1 cellular context compared by ENCODE assay signal in genomic region chr1:224113918-224114786, GRCh38.
TF ChIP-seq lines count a peak whose summit lies in the region.

A gene with protein sequence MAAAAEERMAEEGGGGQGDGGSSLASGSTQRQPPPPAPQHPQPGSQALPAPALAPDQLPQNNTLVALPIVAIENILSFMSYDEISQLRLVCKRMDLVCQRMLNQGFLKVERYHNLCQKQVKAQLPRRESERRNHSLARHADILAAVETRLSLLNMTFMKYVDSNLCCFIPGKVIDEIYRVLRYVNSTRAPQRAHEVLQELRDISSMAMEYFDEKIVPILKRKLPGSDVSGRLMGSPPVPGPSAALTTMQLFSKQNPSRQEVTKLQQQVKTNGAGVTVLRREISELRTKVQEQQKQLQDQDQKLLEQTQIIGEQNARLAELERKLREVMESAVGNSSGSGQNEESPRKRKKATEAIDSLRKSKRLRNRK (plus strand): TSS chr1:224114111. CDS start chr1:224114130, 19 bp downstream.

TF ChIP-seq in K562, 482 proteins besides CTCF, POLR2A, EP300 and RAD21 (continued from another document and continues in another):
- TF ChIP-seq ID3 (CRISPR knock-in tag; IDR thresholded peaks at IDR 0.05) (no peak), ID3 (tag; IDR thresholded peaks at IDR 0.05) (0 out of 2 replicates have a peak, but pooled peaks have one; percentile 69), ZNF436 (CRISPR knock-in tag; IDR thresholded peaks at IDR 0.05) (no peak), TCF3 (CRISPR knock-in tag; IDR thresholded peaks at IDR 0.05) (no peak; the same call in 1 of the 2 replicates), SOX6 (IDR thresholded peaks at IDR 0.05) (peak; percentile 55; the same call in 1 of the 2 replicates), SRSF9 (IDR thresholded peaks at IDR 0.05; ENCODE audit: borderline replicate concordance, low read depth, low read length) (no peak), ZNF197 (CRISPR knock-in tag; IDR thresholded peaks at IDR 0.05; ENCODE audit: low read depth) (no peak; the same call in 1 of the 2 replicates), ZNF133 (CRISPR knock-in tag; IDR thresholded peaks at IDR 0.05) (no peak), DIDO1 (tag; IDR thresholded peaks at IDR 0.05; ENCODE audit: low read depth) (peak; percentile 93), ZNF780A (CRISPR knock-in tag; IDR thresholded peaks at IDR 0.05) (no peak), MEF2A (IDR thresholded peaks at IDR 0.05; ENCODE audit: control insufficient read depth, low read depth, low read length) (no peak), REST (CRISPR knock-in tag; IDR thresholded peaks at IDR 0.05; ENCODE audit: low read depth) (peak; percentile 55), MLLT1 (IDR thresholded peaks at IDR 0.05) (0 out of 4 replicates have a peak, but pooled peaks of 1 of the 2 experiments have one; percentile 39)
- TF ChIP-seq, protein P1, sequence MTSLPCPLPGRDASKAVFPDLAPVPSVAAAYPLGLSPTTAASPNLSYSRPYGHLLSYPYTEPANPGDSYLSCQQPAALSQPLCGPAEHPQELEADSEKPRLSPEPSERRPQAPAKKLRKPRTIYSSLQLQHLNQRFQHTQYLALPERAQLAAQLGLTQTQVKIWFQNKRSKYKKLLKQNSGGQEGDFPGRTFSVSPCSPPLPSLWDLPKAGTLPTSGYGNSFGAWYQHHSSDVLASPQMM (CRISPR knock-in tag; IDR thresholded peaks at IDR 0.05), result no peak
- TF ChIP-seq, protein P2, sequence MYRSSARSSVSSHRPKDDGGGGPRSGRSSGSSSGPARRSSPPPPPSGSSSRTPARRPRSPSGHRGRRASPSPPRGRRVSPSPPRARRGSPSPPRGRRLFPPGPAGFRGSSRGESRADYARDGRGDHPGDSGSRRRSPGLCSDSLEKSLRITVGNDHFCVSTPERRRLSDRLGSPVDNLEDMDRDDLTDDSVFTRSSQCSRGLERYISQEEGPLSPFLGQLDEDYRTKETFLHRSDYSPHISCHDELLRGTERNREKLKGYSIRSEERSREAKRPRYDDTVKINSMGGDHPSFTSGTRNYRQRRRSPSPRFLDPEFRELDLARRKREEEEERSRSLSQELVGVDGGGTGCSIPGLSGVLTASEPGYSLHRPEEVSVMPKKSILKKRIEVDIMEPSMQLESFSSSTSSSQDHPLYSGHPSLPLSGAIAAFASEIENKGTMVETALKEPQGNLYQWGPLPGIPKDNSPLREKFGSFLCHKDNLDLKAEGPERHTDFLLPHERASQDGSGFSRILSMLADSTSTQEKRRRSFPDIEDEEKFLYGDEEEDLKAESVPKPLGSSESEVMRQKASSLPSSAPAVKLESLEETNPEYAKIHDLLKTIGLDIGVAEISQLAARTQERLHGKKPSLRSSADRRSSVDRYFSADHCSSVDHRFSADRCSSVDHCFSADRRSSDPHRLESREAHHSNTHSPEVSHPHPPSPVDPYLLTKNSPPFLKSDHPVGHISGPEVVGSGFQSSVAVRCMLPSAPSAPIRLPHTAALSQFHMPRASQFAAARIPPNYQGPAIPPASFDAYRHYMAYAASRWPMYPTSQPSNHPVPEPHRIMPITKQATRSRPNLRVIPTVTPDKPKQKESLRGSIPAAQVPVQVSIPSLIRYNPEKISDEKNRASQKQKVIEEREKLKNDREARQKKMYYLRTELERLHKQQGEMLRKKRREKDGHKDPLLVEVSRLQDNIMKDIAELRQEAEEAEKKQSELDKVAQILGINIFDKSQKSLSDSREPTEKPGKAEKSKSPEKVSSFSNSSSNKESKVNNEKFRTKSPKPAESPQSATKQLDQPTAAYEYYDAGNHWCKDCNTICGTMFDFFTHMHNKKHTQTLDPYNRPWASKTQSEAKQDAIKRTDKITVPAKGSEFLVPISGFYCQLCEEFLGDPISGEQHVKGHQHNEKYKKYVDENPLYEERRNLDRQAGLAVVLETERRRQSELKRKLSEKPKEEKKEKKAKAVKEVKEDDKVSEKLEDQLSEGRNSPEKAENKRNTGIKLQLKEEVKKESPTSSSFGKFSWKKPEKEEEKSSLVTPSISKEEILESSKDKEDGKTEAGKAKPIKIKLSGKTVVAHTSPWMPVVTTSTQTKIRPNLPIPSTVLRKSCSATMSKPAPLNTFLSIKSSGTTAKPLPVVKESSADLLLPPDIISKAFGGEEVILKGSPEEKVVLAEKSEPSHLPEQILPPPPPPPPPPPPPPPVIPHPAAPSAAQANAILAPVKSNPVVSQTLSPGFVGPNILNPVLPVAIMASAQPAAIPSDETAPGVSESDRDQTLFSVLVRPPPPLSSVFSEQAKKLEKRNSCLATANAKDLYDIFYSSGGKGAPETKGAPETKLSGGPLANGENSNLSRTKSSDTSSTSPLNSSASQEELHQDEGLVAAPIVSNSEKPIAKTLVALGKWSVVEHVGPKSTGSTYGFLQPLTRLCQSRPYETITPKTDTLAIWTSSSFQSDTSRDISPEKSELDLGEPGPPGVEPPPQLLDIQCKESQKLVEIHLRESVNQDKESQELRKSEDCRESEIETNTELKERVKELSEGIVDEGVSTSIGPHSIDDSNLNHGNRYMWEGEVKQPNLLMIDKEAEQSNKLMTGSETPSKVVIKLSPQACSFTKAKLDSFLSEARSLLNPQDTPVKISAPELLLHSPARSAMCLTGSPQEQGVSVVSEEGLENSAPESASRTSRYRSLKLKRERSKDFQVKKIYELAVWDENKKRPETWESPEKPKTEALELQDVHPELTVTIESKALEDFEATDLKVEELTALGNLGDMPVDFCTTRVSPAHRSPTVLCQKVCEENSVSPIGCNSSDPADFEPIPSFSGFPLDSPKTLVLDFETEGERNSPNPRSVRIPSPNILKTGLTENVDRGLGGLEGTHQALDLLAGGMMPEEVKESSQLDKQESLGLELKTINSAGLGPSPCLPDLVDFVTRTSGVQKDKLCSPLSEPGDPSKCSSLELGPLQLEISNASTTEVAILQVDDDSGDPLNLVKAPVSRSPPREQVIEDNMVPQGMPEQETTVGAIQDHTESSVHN (IDR thresholded peaks at IDR 0.05; ENCODE audit: borderline replicate concordance in 1 of 2, low read depth in 1 of 2), result no peak
- TF ChIP-seq, protein P3, sequence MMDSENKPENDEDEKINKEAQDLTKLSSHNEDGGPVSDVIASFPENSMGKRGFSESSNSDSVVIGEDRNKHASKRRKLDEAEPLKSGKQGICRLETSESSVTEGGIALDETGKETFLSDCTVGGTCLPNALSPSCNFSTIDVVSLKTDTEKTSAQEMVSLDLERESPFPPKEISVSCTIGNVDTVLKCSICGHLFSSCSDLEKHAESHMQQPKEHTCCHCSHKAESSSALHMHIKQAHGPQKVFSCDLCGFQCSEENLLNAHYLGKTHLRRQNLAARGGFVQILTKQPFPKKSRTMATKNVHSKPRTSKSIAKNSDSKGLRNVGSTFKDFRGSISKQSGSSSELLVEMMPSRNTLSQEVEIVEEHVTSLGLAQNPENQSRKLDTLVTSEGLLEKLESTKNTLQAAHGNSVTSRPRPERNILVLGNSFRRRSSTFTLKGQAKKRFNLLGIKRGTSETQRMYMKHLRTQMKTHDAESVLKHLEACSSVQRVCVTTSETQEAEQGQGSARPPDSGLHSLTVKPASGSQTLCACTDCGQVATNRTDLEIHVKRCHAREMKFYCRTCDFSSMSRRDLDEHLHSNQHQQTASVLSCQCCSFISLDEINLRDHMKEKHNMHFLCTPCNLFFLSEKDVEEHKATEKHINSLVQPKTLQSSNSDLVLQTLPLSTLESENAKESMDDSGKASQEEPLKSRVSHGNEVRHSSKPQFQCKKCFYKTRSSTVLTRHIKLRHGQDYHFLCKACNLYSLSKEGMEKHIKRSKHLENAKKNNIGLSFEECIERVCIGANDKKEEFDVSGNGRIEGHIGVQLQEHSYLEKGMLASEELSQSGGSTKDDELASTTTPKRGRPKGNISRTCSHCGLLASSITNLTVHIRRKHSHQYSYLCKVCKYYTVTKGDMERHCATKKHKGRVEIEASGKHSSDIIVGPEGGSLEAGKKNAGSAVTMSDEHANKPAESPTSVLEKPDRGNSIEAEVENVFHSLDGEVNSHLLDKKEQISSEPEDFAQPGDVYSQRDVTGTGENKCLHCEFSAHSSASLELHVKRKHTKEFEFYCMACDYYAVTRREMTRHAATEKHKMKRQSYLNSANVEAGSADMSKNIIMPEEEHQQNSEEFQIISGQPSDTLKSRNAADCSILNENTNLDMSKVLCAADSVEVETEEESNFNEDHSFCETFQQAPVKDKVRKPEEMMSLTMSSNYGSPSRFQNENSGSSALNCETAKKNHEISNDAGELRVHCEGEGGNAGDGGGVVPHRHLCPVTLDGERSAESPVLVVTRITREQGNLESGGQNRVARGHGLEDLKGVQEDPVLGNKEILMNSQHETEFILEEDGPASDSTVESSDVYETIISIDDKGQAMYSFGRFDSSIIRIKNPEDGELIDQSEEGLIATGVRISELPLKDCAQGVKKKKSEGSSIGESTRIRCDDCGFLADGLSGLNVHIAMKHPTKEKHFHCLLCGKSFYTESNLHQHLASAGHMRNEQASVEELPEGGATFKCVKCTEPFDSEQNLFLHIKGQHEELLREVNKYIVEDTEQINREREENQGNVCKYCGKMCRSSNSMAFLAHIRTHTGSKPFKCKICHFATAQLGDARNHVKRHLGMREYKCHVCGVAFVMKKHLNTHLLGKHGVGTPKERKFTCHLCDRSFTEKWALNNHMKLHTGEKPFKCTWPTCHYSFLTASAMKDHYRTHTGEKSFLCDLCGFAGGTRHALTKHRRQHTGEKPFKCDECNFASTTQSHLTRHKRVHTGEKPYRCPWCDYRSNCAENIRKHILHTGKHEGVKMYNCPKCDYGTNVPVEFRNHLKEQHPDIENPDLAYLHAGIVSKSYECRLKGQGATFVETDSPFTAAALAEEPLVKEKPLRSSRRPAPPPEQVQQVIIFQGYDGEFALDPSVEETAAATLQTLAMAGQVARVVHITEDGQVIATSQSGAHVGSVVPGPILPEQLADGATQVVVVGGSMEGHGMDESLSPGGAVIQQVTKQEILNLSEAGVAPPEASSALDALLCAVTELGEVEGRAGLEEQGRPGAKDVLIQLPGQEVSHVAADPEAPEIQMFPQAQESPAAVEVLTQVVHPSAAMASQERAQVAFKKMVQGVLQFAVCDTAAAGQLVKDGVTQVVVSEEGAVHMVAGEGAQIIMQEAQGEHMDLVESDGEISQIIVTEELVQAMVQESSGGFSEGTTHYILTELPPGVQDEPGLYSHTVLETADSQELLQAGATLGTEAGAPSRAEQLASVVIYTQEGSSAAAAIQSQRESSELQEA (IDR thresholded peaks at IDR 0.05; ENCODE audit: low read depth), result no peak
- TF ChIP-seq, protein P4, sequence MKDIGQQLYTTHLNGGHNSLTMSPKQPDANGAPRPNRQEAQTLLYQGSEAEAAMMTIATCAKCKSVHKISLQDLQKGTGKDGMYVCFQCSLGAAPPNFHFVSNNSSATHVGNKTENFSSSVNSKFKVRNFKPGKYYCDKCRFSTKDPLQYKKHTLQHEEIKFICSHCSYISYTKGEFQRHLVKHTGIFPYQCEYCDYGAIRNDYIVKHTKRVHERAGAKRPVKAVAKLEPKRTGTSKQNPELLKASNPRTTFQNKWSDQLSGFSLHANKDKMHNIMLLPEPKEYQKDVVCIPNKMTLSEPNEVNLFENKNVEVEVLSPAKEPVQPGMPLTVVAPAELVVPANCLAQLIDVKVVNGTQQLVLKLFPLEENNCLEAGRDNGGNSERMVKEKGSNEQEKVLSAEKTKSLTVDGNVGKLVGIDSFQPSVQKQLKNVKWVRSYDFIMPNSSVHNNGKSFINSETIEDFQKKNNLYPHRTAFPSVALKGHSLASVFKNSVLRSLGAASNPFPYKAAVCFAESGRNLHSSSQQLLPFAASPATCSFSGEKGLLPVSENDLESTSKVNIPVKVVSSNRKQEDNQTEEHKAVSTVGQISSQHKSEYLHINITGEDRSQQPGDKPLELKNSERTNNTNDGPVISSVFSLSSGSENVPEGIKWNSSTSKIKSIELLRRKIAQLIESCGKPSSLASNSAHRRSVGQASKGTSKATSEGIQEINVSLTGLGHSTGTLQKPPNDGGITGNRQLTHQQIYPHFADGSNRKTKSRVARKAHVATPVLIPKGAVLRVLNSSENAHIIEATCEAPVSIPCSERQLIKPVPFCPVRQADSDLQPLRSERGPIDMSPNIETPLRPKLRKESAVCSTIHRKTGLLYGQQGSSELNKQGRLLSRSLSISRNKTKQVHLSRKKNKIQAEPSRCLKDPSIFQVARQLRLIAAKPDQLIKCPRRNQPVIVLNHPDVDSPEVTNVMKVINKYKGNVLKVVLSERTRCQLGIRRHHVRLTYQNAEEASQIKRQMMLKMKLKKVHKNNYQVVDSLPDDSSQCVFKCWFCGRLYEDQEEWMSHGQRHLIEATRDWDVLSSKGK (CRISPR knock-in tag; IDR thresholded peaks at IDR 0.05), result no peak
- TF ChIP-seq, protein P5, sequence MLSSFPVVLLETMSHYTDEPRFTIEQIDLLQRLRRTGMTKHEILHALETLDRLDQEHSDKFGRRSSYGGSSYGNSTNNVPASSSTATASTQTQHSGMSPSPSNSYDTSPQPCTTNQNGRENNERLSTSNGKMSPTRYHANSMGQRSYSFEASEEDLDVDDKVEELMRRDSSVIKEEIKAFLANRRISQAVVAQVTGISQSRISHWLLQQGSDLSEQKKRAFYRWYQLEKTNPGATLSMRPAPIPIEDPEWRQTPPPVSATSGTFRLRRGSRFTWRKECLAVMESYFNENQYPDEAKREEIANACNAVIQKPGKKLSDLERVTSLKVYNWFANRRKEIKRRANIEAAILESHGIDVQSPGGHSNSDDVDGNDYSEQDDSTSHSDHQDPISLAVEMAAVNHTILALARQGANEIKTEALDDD (IDR thresholded peaks at IDR 0.05), result no peak; the same call in 1 of the 2 replicates
